Comparison of ENCODE assay signal across 8 cellular contexts in the genomic region with DNA sequence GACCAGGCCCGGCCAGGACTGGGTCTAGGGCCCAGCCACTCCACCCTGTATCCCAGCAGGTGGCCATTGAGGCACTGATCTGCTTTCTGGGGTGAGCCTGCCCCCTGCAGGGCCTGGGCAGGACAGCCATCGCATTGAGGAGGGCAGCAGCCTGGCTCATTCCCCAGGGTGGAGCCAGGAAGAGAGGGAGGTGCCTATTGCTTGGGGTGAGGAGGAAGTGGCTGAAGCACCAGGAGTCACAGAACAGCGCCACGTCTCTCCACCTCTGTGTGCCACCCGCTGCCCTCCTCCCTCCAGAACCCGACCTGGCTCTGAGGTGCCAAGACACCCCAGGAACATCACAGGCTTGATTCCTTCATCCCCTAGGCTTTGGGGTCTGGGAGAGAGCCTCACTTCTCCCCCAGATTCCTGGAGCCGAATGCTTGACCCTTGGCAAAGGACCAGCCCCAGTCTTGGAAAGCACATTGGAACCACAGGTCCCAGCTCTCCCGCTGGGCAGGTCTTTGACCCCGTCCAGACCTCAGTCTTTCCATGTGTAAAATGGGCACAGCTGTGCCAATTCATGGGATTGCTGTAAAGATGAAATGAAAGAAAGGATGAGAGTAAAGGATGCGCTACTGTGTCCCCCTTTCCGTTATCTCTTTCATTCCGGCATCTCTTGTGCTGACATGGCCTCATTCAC. TPM values are rescaled to one million over a fixed set of nuclear protein-coding genes. Genes with fewer than 3 reads are reported as not detected.
DNase-seq lines count a peak whose midpoint lies in the region; ATAC-seq and TF ChIP-seq lines count a peak whose summit lies in the region.

No MANE protein-coding gene starts in this region.

- no peaks in the 10 kb centered on the region for H3K27me3 ChIP-seq in H7 (ENCODE audit: control insufficient read depth, insufficient read depth, low read length)
- H3K27me3 ChIP-seq in colonic mucosa: no peaks in the 10 kb centered on the region
- no peaks in the 10 kb centered on the region for H3K27me3 ChIP-seq in lower lobe of right lung (ENCODE audit: low read depth)

- H3K4me1 ChIP-seq in colonic mucosa: peaks cover 4% of the 10 kb centered on the region
- peaks cover 20% of the 10 kb centered on the region for H3K4me1 ChIP-seq in lower lobe of right lung

- no peaks in the 10 kb centered on the region for H3K9me3 ChIP-seq in colonic mucosa
- H3K9me3 ChIP-seq in lower lobe of right lung: no peaks in the 10 kb centered on the region

- intact Hi-C loops in colonic mucosa (cut with DNase I): no loop called here
- intact Hi-C loops in lower lobe of right lung (cut with DNase I): no loop called here

- H3K4me3 ChIP-seq in H7 (ENCODE audit: insufficient read depth, low read depth, low read length) (no peak overlapping the region), colonic mucosa (no peak overlapping the region), lower lobe of right lung (peak overlapping the region; percentile 25)

- H3K36me3 ChIP-seq in H7 (replicated peaks; ENCODE audit: control insufficient read depth, insufficient read depth, low read length) (no peaks in the 10 kb centered on the region), colonic mucosa (no peaks in the 10 kb centered on the region), lower lobe of right lung (no peaks in the 10 kb centered on the region)

- DNase-seq in DMS153 (lab: John Stamatoyannopoulos, UW) (peak; percentile 90), H7 (peak; percentile 93), NCI-H2107 (lab: John Stamatoyannopoulos, UW) (peak; percentile 17), colonic mucosa (peak; percentile 90), lower lobe of right lung (peak; percentile 90)
- peak; percentile 51 for DNase-seq in activated CD4-positive, CD25-positive, alpha-beta regulatory T cell treated with anti-CD3 and anti-CD28 coated beads, Interleukin-2, amount 50 U/mL, for 72 hours
- DNase-seq in stimulated activated CD8-positive, alpha-beta memory T cell treated with anti-CD3 and anti-CD28 coated beads, Interleukin-2, amount 100 ng/mL, for 1 hour (ENCODE audit: low read depth in 2 of 2): peak; percentile 1 to 4

- ATAC-seq in lower lobe of right lung (peak; percentile 96 to 97), HG03045 (IDR thresholded peaks at IDR 0.05; ENCODE audit: unreplicated experiment) (no peak)

- H3K9ac ChIP-seq in colonic mucosa (ENCODE audit: low read depth in 2 of 2, low read length in 2 of 2): peak overlapping the region in 1 of 2 donors; percentile 65

- H3K27ac ChIP-seq in colonic mucosa (peak overlapping the region; percentile 43), lower lobe of right lung (peak overlapping the region; percentile 67)

- peak; percentile 78 for TF ChIP-seq CTCF in colonic mucosa (IDR thresholded peaks at IDR 0.05)
- TF ChIP-seq CTCF in lower lobe of right lung (IDR thresholded peaks at IDR 0.05): peak; percentile 79

RNA-seq across cellular contexts. Expression of a gene that starts 7.2 kb away (rescaled TPM):
- total RNA-seq in H7 (2014; rRNA removed; shearing (Covaris generic)): not detected in 2 replicates
- total RNA-seq in colonic mucosa (not detected), lower lobe of right lung (not detected)

RNA-seq across cellular contexts. Expression of a gene that starts 8.5 kb away (rescaled TPM):
- total RNA-seq in H7 (2014; rRNA removed; shearing (Covaris generic)): not detected in 2 replicates
- total RNA-seq in colonic mucosa (under 1 TPM in 1 of 2 donors, not detected in 1; 0.25 TPM), lower lobe of right lung (5.2 TPM)

RNA-seq across cellular contexts. Expression of a gene that starts 16.0 kb away (rescaled TPM):
- not detected in 2 replicates for total RNA-seq in H7 (2014; rRNA removed; shearing (Covaris generic))
- total RNA-seq in colonic mucosa (not detected), lower lobe of right lung (not detected)

RNA-seq across cellular contexts. Expression of a gene that starts 21.7 kb away (rescaled TPM):
- total RNA-seq in H7 (2014; rRNA removed; shearing (Covaris generic)): 0.52 and 0.59 TPM in 2 replicates
- total RNA-seq in colonic mucosa (10 to 100 TPM in 1 of 2 donors, 1 to 10 TPM in 1; 5.8 to 20.0 TPM), lower lobe of right lung (9.0 TPM)

RNA-seq across cellular contexts. Expression of a gene that starts 29.8 kb away (rescaled TPM):
- total RNA-seq in H7 (2014; rRNA removed; shearing (Covaris generic)): not detected in 2 replicates
- total RNA-seq in colonic mucosa (not detected), lower lobe of right lung (not detected)

Comparison
In these comparisons a context has a peak if more than half of its experiments do, and no peak if none do; other contexts are left out.
1. DNase-seq: peak in every context shown above with its lines; median percentile 93 in H7; 90 in DMS153; 90 in colonic mucosa; 90 in lower lobe of right lung; 51 in activated CD4-positive, CD25-positive, alpha-beta regulatory T cell treated with anti-CD3 and anti-CD28 coated beads, Interleukin-2, amount 50 U/mL, for 72 hours; 17 in NCI-H2107; 2 in stimulated activated CD8-positive, alpha-beta memory T cell treated with anti-CD3 and anti-CD28 coated beads, Interleukin-2, amount 100 ng/mL, for 1 hour.